In the genomic region with DNA sequence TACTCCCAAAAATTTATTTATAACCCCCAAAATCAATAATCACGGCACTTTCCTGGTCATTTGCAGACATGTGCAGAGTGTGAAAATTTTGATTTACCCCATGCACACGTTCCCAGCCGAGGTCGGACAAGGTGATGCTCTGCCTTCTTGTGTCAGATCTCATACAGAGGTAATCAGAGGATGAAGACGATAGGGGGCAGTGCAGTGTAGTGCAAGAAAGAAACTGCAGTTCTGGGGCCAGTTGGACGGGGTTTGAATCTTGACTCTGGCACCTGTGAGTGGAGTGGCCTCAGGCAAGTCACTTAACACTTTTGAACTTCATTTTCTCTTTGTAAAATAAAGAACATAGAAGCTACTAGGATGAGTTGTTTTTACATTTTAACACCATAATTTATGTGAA, we compare ENCODE assay signal across 8 cellular contexts.
A peak's percentile ranks its signal among the peaks of the same experiment; 100 is the strongest.
DNase-seq lines count a peak whose midpoint lies in the region; ATAC-seq and TF ChIP-seq lines count a peak whose summit lies in the region.

No MANE protein-coding gene starts in this region.

- intact Hi-C loops in left ventricle myocardium superior (cut with micrococcal nuclease) = no loop called here

- H3K4me3 ChIP-seq in AG09309 (ENCODE audit: control insufficient read depth, low read depth, low read length) = no peak overlapping the region

- peak; percentile 68 for TF ChIP-seq CTCF in AG09309 (IDR thresholded peaks at IDR 0.05; ENCODE audit: control insufficient read depth, insufficient read depth, low read depth, low read length, missing control alignments)

- no peak overlapping the region for H3K27ac Mint-ChIP-seq in activated T-helper 17 cell treated with anti-CD3 and anti-CD28 coated beads, Interleukin-2, amount 50 U/mL, for 72 hours
- no peak overlapping the region for H3K27ac Mint-ChIP-seq in stimulated activated naive B cell treated with anti-CD40 and anti-IgM and Interleukin-4, amounts not matched to agents 10 μg/mL and 1 μg/mL and 100 μg/mL, for 72 hours

- no peaks in the 10 kb centered on the region for H3K9me3 Mint-ChIP-seq in activated T-helper 17 cell treated with anti-CD3 and anti-CD28 coated beads, Interleukin-2, amount 50 U/mL, for 72 hours
- H3K9me3 Mint-ChIP-seq in stimulated activated naive B cell treated with anti-CD40 and anti-IgM and Interleukin-4, amounts not matched to agents 10 μg/mL and 1 μg/mL and 100 μg/mL, for 72 hours = no peaks in the 10 kb centered on the region

- DNase-seq in AG09309 (ENCODE audit: low read depth) (no peak), NCI-H524 (lab: John Stamatoyannopoulos, UW) (peak; percentile 44 to 54), left ventricle myocardium superior (no peak), NCI-H2171 (lab: John Stamatoyannopoulos, UW) (no peak), NCI-H2196 treated with DMSO at 0.1 percent for 48 hours (lab: John Stamatoyannopoulos, UW; ENCODE audit: unreplicated experiment) (no peak)
- peak; percentile 10 for DNase-seq in stimulated activated naive B cell treated with anti-CD40 and anti-IgM and Interleukin-4, amounts not matched to agents 10 μg/mL and 1 μg/mL and 100 μg/mL, for 72 hours

- ATAC-seq in GM18907 (IDR thresholded peaks at IDR 0.05; ENCODE audit: unreplicated experiment) = peak; percentile 43
- ATAC-seq in activated T-helper 17 cell treated with anti-CD3 and anti-CD28 coated beads, Interleukin-2, amount 50 U/mL, for 72 hours (replicated peaks) = peak; percentile 49
- ATAC-seq in left ventricle myocardium superior = peak; percentile 55
- ATAC-seq in stimulated activated naive B cell treated with anti-CD40 and anti-IgM and Interleukin-4, amounts not matched to agents 10 μg/mL and 1 μg/mL and 100 μg/mL, for 72 hours (replicated peaks) = peak in 1 of 2 donors; percentile 54

- H3K36me3 Mint-ChIP-seq in activated T-helper 17 cell treated with anti-CD3 and anti-CD28 coated beads, Interleukin-2, amount 50 U/mL, for 72 hours (ENCODE audit: low read depth) = no peaks in the 10 kb centered on the region
- H3K36me3 Mint-ChIP-seq in stimulated activated naive B cell treated with anti-CD40 and anti-IgM and Interleukin-4, amounts not matched to agents 10 μg/mL and 1 μg/mL and 100 μg/mL, for 72 hours = peaks cover 0 to 4% of the 10 kb centered on the region in 2 donors

- no peak overlapping the region for H3K4me3 Mint-ChIP-seq in activated T-helper 17 cell treated with anti-CD3 and anti-CD28 coated beads, Interleukin-2, amount 50 U/mL, for 72 hours
- H3K4me3 Mint-ChIP-seq in stimulated activated naive B cell treated with anti-CD40 and anti-IgM and Interleukin-4, amounts not matched to agents 10 μg/mL and 1 μg/mL and 100 μg/mL, for 72 hours = no peak overlapping the region

- peaks cover 9% of the 10 kb centered on the region for H3K27me3 Mint-ChIP-seq in activated T-helper 17 cell treated with anti-CD3 and anti-CD28 coated beads, Interleukin-2, amount 50 U/mL, for 72 hours
- H3K27me3 Mint-ChIP-seq in stimulated activated naive B cell treated with anti-CD40 and anti-IgM and Interleukin-4, amounts not matched to agents 10 μg/mL and 1 μg/mL and 100 μg/mL, for 72 hours = peaks cover 8 to 12% of the 10 kb centered on the region in 2 donors

- no peaks in the 10 kb centered on the region for H3K4me1 Mint-ChIP-seq in activated T-helper 17 cell treated with anti-CD3 and anti-CD28 coated beads, Interleukin-2, amount 50 U/mL, for 72 hours
- H3K4me1 Mint-ChIP-seq in stimulated activated naive B cell treated with anti-CD40 and anti-IgM and Interleukin-4, amounts not matched to agents 10 μg/mL and 1 μg/mL and 100 μg/mL, for 72 hours = peaks cover 3 to 5% of the 10 kb centered on the region in 2 donors

Comparison
In these comparisons a context has a peak if more than half of its experiments do, and no peak if none do; other contexts are left out.
1. DNase-seq: peak in NCI-H524 (2 of 2) and stimulated activated naive B cell treated with anti-CD40 and anti-IgM and Interleukin-4, amounts not matched to agents 10 μg/mL and 1 μg/mL and 100 μg/mL, for 72 hours (single experiment); none in AG09309 (single experiment), left ventricle myocardium superior (single experiment), NCI-H2171 (single experiment) and NCI-H2196 treated with DMSO at 0.1 percent for 48 hours (single experiment).